In the genomic region with DNA sequence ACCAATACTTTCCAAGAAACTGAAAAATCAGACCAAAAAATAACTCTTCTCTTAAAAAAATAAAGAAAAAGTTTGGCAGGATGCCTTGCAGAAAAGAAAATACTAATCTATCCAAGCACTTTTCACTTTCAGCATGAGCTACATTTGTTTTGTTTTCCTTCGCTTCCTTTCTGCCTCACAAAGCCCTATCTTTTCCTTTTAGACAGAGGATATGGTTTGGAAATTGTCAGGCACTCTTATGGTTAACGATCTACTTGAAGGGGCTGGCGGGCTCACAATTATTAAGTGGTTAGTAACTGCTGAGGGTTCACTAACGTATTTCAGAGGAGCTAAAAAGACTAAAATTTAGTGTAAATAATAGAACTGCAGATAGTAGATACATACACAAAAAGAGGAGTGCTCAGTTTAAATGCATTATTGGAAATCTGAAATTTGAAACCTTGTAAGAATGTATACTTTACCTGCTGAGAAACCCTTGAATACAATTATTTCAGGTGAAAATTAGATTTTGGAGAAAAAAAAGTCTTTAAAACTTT, we compare ENCODE assay signal across 8 cellular contexts. TPM values are rescaled to one million over a fixed set of nuclear protein-coding genes. Genes with fewer than 3 reads are reported as not detected.
A peak's percentile ranks its signal among the peaks of the same experiment; 100 is the strongest.
DNase-seq lines count a peak whose midpoint lies in the region; ATAC-seq and TF ChIP-seq lines count a peak whose summit lies in the region.

No MANE protein-coding gene starts in this region.

- WGBS in liver: 6% methylated on average over 4 of the region's 4 CpGs

- DNase-seq in Caco-2 (no peak), Karpas-422 (no peak), adipocyte (ENCODE audit: low read depth) (no peak)
- DNase-seq in NK-92 treated with Interleukin-12 subunit alpha and Interleukin-12 subunit beta, amount 100 ng/mL, for 24 hours (lab: John Stamatoyannopoulos, UW): no peak
- no peak for DNase-seq in stimulated activated CD4-positive, alpha-beta T cell treated with anti-CD3 and anti-CD28 coated beads, Interleukin-2, amount 100 ng/mL, for 48 hours
- no peak for DNase-seq in activated CD4-positive, CD25-positive, alpha-beta regulatory T cell (lab: John Stamatoyannopoulos, UW)

- CTCF ChIA-PET in Caco-2 (lab: Charles Lee): interaction anchor here (1.6 kb wide), 1 partner anchor 43 kb away, joined by 8 read pairs; no protein-coding TSS in a partner anchor

- H3K79me2 ChIP-seq in Karpas-422 (ENCODE audit: low read length): peaks cover 20% of the 10 kb centered on the region

- intact Hi-C loops in Caco-2 (cut with micrococcal nuclease; ENCODE audit: unreplicated experiment): loop anchor here (5.0 kb wide), 1 partner anchor 390 kb away; a partner anchor contains a TSS

- peak in 1 of 2 donors; percentile 4 for TF ChIP-seq RAD21 in liver (IDR thresholded peaks at IDR 0.05)

- TSS peak; percentile 25 for BruUV-seq in Caco-2 (replicated peaks; lab: Mats Ljungman, UMichigan)

- H3K4me3 Mint-ChIP-seq in Caco-2 (ENCODE audit: unreplicated experiment): peak overlapping the region; percentile 86

- no peaks in the 10 kb centered on the region for H3K27me3 Mint-ChIP-seq in Caco-2 (ENCODE audit: insufficient read depth, unreplicated experiment)

- peaks cover 41% of the 10 kb centered on the region for H3K36me3 Mint-ChIP-seq in Caco-2 (ENCODE audit: insufficient read depth, unreplicated experiment)

- ATAC-seq in GM19452 (IDR thresholded peaks at IDR 0.05; ENCODE audit: unreplicated experiment): no peak

- no peaks in the 10 kb centered on the region for H3K9me3 ChIP-seq in Caco-2
- H3K9me3 ChIP-seq in Karpas-422 (ENCODE audit: low read length): no peaks in the 10 kb centered on the region
- H3K9me3 ChIP-seq in adipocyte (ENCODE audit: control insufficient read depth, low read length): no peaks in the 10 kb centered on the region
- H3K9me3 ChIP-seq in liver (ENCODE audit: control insufficient read depth in 4 of 4, low read length in 3 of 4): no peaks in the 10 kb centered on the region

- no peaks in the 10 kb centered on the region for H4K20me1 ChIP-seq in Karpas-422 (ENCODE audit: insufficient read depth, low read depth, low read length)

- H3K4me1 Mint-ChIP-seq in Caco-2 (ENCODE audit: low read depth, unreplicated experiment): peaks cover 5% of the 10 kb centered on the region

- H3K9ac ChIP-seq in Karpas-422 (ENCODE audit: low read length) (peak overlapping the region; percentile 72), adipocyte (ENCODE audit: low read length) (peak overlapping the region; percentile 90), liver (ENCODE audit: low read depth in 1 of 2, low read length in 2 of 2) (peak overlapping the region; percentile 2 to 66)

- no peaks in the 10 kb centered on the region for H3K27me3 ChIP-seq in Caco-2 (replicated peaks; ENCODE audit: control insufficient read depth, insufficient read depth, low read length)
- H3K27me3 ChIP-seq in Karpas-422 (ENCODE audit: low read length): peaks cover 3% of the 10 kb centered on the region; the same call in 1 of the 2 replicates
- H3K27me3 ChIP-seq in adipocyte (replicated peaks; ENCODE audit: control insufficient read depth, insufficient read depth, low read length): no peaks in the 10 kb centered on the region
- no peaks in the 10 kb centered on the region for H3K27me3 ChIP-seq in liver (ENCODE audit: control insufficient read depth in 4 of 4, insufficient read depth in 4 of 4, low read length in 3 of 4)

- peak overlapping the region; percentile 84 for H3K4me2 ChIP-seq in Karpas-422 (ENCODE audit: low read depth, low read length, poor library complexity, severe bottlenecking)

- H3K9me2 ChIP-seq in Karpas-422 (replicated peaks; ENCODE audit: insufficient read depth, low read length): no peaks in the 10 kb centered on the region

- H3K9me3 Mint-ChIP-seq in Caco-2 (ENCODE audit: unreplicated experiment): no peaks in the 10 kb centered on the region

- no peak overlapping the region for H2AFZ ChIP-seq in Karpas-422 (ENCODE audit: low read length)

- H3K27ac ChIP-seq in Karpas-422 (ENCODE audit: low read length) (no peak overlapping the region), liver (ENCODE audit: low read depth in 1 of 2, low read length in 2 of 2) (peak overlapping the region in 1 of 2 donors; percentile 50)

- no peaks in the 10 kb centered on the region for H3K36me3 ChIP-seq in Caco-2 (ENCODE audit: control insufficient read depth, insufficient read depth, low read length)
- H3K36me3 ChIP-seq in Karpas-422 (ENCODE audit: insufficient read depth, low read length): no peaks in the 10 kb centered on the region
- no peaks in the 10 kb centered on the region for H3K36me3 ChIP-seq in adipocyte (ENCODE audit: control insufficient read depth, insufficient read depth, low read length, severe bottlenecking)
- no peaks in the 10 kb centered on the region for H3K36me3 ChIP-seq in liver (ENCODE audit: control insufficient read depth in 4 of 4, insufficient read depth in 3 of 4, low read depth in 1 of 4, low read length in 3 of 4)

- H3K27ac Mint-ChIP-seq in Caco-2 (ENCODE audit: unreplicated experiment): peak overlapping the region; percentile 77

- POLR2A ChIA-PET in Caco-2 (lab: Charles Lee): no interaction called here

- H3K4me3 ChIP-seq in Caco-2 (ENCODE audit: low read depth, low read length) (peak overlapping the region; percentile 79), Karpas-422 (ENCODE audit: low read length) (peak overlapping the region; percentile 90; the same call in 1 of the 2 replicates), adipocyte (ENCODE audit: low read length) (peak overlapping the region; percentile 98), liver (ENCODE audit: low read depth in 1 of 3, low read length in 3 of 3) (peak overlapping the region; percentile 66 to 88 (median 82))

- no peaks in the 10 kb centered on the region for H3K4me1 ChIP-seq in Caco-2
- H3K4me1 ChIP-seq in Karpas-422 (ENCODE audit: low read length): peaks cover 33% of the 10 kb centered on the region
- peaks cover 7% of the 10 kb centered on the region for H3K4me1 ChIP-seq in adipocyte (ENCODE audit: control insufficient read depth, insufficient read depth, low read length)
- H3K4me1 ChIP-seq in liver (ENCODE audit: control insufficient read depth in 4 of 4, insufficient read depth in 4 of 4, low read length in 3 of 4): peaks cover 0 to 19% (median 6%) of the 10 kb centered on the region in 4 donors

- TF ChIP-seq CTCF in Caco-2 (IDR thresholded peaks at IDR 0.05; ENCODE audit: insufficient read depth in 1 of 2, low read depth in 1 of 2, low read length in 1 of 2, severe bottlenecking in 1 of 2, unreplicated experiment in 1 of 2) (no peak), liver (IDR thresholded peaks at IDR 0.05; ENCODE audit: low read depth, low read length, missing input control) (no peak)

TF ChIP-seq in liver, 16 proteins besides CTCF, POLR2A, EP300 and RAD21:
- TF ChIP-seq EGR1 (IDR thresholded peaks at IDR 0.05; ENCODE audit: low read depth in 2 of 2): no peak
- no peak for TF ChIP-seq JUND (IDR thresholded peaks at IDR 0.05)
- no peak for TF ChIP-seq FOXA2 (IDR thresholded peaks at IDR 0.05)
- TF ChIP-seq NR2F2 (IDR thresholded peaks at IDR 0.05): no peak
- no peak for TF ChIP-seq HNF4G (IDR thresholded peaks at IDR 0.05)
- TF ChIP-seq HNF4A (conservative IDR thresholded peaks at IDR 0.05): no peak
- TF ChIP-seq TAF1 (conservative IDR thresholded peaks at IDR 0.05): no peak
- TF ChIP-seq, protein P1, sequence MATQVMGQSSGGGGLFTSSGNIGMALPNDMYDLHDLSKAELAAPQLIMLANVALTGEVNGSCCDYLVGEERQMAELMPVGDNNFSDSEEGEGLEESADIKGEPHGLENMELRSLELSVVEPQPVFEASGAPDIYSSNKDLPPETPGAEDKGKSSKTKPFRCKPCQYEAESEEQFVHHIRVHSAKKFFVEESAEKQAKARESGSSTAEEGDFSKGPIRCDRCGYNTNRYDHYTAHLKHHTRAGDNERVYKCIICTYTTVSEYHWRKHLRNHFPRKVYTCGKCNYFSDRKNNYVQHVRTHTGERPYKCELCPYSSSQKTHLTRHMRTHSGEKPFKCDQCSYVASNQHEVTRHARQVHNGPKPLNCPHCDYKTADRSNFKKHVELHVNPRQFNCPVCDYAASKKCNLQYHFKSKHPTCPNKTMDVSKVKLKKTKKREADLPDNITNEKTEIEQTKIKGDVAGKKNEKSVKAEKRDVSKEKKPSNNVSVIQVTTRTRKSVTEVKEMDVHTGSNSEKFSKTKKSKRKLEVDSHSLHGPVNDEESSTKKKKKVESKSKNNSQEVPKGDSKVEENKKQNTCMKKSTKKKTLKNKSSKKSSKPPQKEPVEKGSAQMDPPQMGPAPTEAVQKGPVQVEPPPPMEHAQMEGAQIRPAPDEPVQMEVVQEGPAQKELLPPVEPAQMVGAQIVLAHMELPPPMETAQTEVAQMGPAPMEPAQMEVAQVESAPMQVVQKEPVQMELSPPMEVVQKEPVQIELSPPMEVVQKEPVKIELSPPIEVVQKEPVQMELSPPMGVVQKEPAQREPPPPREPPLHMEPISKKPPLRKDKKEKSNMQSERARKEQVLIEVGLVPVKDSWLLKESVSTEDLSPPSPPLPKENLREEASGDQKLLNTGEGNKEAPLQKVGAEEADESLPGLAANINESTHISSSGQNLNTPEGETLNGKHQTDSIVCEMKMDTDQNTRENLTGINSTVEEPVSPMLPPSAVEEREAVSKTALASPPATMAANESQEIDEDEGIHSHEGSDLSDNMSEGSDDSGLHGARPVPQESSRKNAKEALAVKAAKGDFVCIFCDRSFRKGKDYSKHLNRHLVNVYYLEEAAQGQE (IDR thresholded peaks at IDR 0.05): no peak
- TF ChIP-seq SP1 (IDR thresholded peaks at IDR 0.05): no peak
- TF ChIP-seq FOXA1 (IDR thresholded peaks at IDR 0.05): no peak
- TF ChIP-seq, protein P2, sequence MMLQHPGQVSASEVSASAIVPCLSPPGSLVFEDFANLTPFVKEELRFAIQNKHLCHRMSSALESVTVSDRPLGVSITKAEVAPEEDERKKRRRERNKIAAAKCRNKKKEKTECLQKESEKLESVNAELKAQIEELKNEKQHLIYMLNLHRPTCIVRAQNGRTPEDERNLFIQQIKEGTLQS (IDR thresholded peaks at IDR 0.05): no peak
- TF ChIP-seq, protein P3, sequence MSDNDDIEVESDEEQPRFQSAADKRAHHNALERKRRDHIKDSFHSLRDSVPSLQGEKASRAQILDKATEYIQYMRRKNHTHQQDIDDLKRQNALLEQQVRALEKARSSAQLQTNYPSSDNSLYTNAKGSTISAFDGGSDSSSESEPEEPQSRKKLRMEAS (IDR thresholded peaks at IDR 0.05): no peak
- no peak for TF ChIP-seq RXRA (IDR thresholded peaks at IDR 0.05)

RNA-seq across cellular contexts. Expression of a gene that starts 0.9 kb away (rescaled TPM):
- total RNA-seq in Caco-2 (2022): 165 and 175 TPM in 2 replicates
- total RNA-seq in Karpas-422 (2014; rRNA removed; shearing (Covaris generic); ENCODE audit: low replicate concordance): 49.4 and 65.1 TPM in 2 replicates
- total RNA-seq in liver: 10 to 100 TPM; 17.7 to 35.0 TPM
- 1 to 10 TPM; 3.3 to 6.2 TPM for polyA plus RNA-seq in liver

Comparison
In these comparisons a context has a peak if more than half of its experiments do, and no peak if none do; other contexts are left out.
1. H3K9ac ChIP-seq: peak in every context shown above with its lines; median percentile 90 in adipocyte; 72 in Karpas-422; 34 in liver.